Comparison of ENCODE assay signal across 16 cellular contexts in the genomic region with DNA sequence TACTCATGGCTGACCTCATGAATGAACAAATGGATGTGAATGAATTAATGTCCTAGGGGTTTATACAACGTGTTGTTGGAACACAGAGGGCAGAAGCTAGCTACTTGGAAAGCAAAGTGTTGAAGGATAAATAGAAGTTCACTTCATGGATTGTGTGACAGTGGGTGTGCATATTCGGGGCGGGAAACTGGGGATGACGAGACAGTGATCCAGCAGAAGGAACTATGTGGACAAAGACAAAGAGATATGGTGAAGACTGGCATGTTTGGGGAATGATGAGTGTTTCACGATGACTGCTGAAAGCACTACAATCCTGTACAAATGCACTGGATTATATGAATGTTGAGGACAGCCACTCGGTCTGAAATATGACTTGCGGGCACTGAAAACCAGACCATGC.
"Had no signal": no experiment of that assay in that cellular context is flagged by ENCODE, and none has a peak within 500 bp of the region (broad histone marks: within the 10 kb centered on the region; RNA-seq: fewer than 3 reads in every experiment).

No MANE protein-coding gene starts in this region.

- H3K36me3 Mint-ChIP-seq: activated naive CD8-positive, alpha-beta T cell had no signal

- H3K4me3 Mint-ChIP-seq: activated B cell treated with CpG ODN at 0.5 μM for 24 hours; activated naive CD8-positive, alpha-beta T cell; activated T-cell treated with anti-CD3 and anti-CD28 coated beads, Interleukin-2, amount 50 U/mL, for 72 hours; nephron; stimulated activated naive CD8-positive, alpha-beta T cell treated with anti-CD3 and anti-CD28 coated beads, Interleukin-15, amount 100 ng/mL, for 72 hours had no signal

- ATAC-seq: sciatic nerve; stimulated activated naive CD8-positive, alpha-beta T cell treated with anti-CD3 and anti-CD28 coated beads, Interleukin-15, amount 100 ng/mL, for 72 hours had no signal

- H3K27me3 ChIP-seq: colonic mucosa, ovary, upper lobe of left lung had no signal

- H3K4me1 ChIP-seq: colonic mucosa, esophagus muscularis mucosa, spleen, upper lobe of left lung had no signal

- H3K9me3 ChIP-seq: colonic mucosa, esophagus muscularis mucosa, ovary, upper lobe of left lung had no signal

- H3K36me3 ChIP-seq: colonic mucosa, esophagus muscularis mucosa, ovary, spleen, upper lobe of left lung had no signal

- H3K27ac Mint-ChIP-seq: activated B cell treated with CpG ODN at 0.5 μM for 24 hours; activated naive CD8-positive, alpha-beta T cell; activated T-cell treated with anti-CD3 and anti-CD28 coated beads, Interleukin-2, amount 50 U/mL, for 72 hours; nephron had no signal

- H3K4me3 ChIP-seq: colonic mucosa, esophagus muscularis mucosa, ovary, spleen, upper lobe of left lung had no signal

- DNase-seq: activated B cell treated with CpG ODN at 0.5 μM for 24 hours; activated CD4-positive, alpha-beta T cell treated with anti-CD3 and anti-CD28 coated beads for 48 hours; activated CD8-positive, alpha-beta memory T cell treated with anti-CD3 and anti-CD28 coated beads, Interleukin-2, amount 50 U/mL, for 48 hours; activated gamma-delta T cell; activated T-cell treated with anti-CD3 and anti-CD28 coated beads, Interleukin-2, amount 50 U/mL, for 72 hours; amniotic stem cell; colonic mucosa; foreskin melanocyte; ovary; spleen; stimulated activated naive CD8-positive, alpha-beta T cell treated with anti-CD3 and anti-CD28 coated beads, Interleukin-15, amount 100 ng/mL, for 72 hours had no signal

- H3K4me1 Mint-ChIP-seq: activated B cell treated with CpG ODN at 0.5 μM for 24 hours; nephron; stimulated activated naive CD8-positive, alpha-beta T cell treated with anti-CD3 and anti-CD28 coated beads, Interleukin-15, amount 100 ng/mL, for 72 hours had no signal

- H3K27ac ChIP-seq: colonic mucosa, esophagus muscularis mucosa, ovary, spleen, upper lobe of left lung had no signal

- H3K9me3 Mint-ChIP-seq: activated B cell treated with CpG ODN at 0.5 μM for 24 hours; activated T-cell treated with anti-CD3 and anti-CD28 coated beads, Interleukin-2, amount 50 U/mL, for 72 hours; nephron; stimulated activated naive CD8-positive, alpha-beta T cell treated with anti-CD3 and anti-CD28 coated beads, Interleukin-15, amount 100 ng/mL, for 72 hours had no signal

- H3K27me3 Mint-ChIP-seq: activated B cell treated with CpG ODN at 0.5 μM for 24 hours had no signal
